In the genomic region with DNA sequence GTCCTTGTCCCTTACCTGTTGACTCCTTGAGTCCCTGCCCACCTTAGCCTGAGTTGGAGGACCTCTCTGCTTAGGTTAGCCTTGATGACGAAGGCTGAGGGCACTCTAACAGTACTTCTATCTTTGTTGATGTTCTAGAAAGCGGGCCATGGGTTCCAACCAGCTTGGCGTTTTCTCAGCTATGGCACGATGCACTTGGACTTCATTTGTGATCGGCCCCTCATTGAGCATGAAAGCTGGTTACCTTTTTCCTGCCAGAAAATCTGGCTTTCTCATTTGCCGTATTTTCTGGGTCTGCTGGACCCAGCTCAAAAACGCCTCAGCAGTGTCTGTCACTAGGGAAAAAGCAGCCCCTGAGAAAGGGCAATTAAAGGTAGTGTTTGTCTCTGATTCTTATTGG, we compare ENCODE assay signal across 8 cellular contexts.
"Had no signal": no experiment of that assay in that cellular context is flagged by ENCODE, and none has a peak within 500 bp of the region (broad histone marks: within the 10 kb centered on the region; RNA-seq: fewer than 3 reads in every experiment).

No MANE protein-coding gene starts in this region.

- DNase-seq: GDM1, GF-D8 had no signal

- ATAC-seq: GM12878 had no signal

- H3K4me3 ChIP-seq: GM12878 had no signal

- FAIRE-seq: G401.6, GM12878, GM12891, GM12892, GM18507, GM19239 had no signal
